In genomic region chr4:57075353-57075752, GRCh38 we compare ENCODE assay signal across 32 cellular contexts. TPM values are rescaled to one million over a fixed set of nuclear protein-coding genes. Genes with fewer than 3 reads are reported as not detected.
DNase-seq lines count a peak whose midpoint lies in the region; TF ChIP-seq lines count a peak whose summit lies in the region.
"Had no signal": no experiment of that assay in that cellular context is flagged by ENCODE, and none has a peak within 500 bp of the region (broad histone marks: within the 10 kb centered on the region; RNA-seq: fewer than 3 reads in every experiment).

No MANE protein-coding gene starts in this region.

- H3K4me3 Mint-ChIP-seq in MCF 10A (ENCODE audit: unreplicated experiment) (no peak overlapping the region), immature natural killer cell (no peak overlapping the region)
- H3K4me3 Mint-ChIP-seq: activated naive CD8-positive, alpha-beta T cell treated with anti-CD3 and anti-CD28 coated beads, Interleukin-2, amount 50 U/mL, for 24 hours; activated T-cell treated with anti-CD3 and anti-CD28 coated beads, Interleukin-2, amount 50 U/mL, for 4 hours; CD4-positive, alpha-beta T cell; GM23338; naive thymus-derived CD8-positive, alpha-beta T cell; stimulated activated memory B cell treated with anti-CD40 and anti-IgM and Interleukin-4, amounts not matched to agents 10 μg/mL and 1 μg/mL and 100 μg/mL, for 72 hours; T-helper 2 cell treated with Interferon-gamma antibody and Interleukin-4, amounts not matched to agents 5 μg/mL and 100 μg/mL, for 36 hours had no signal

- H3K9me3 Mint-ChIP-seq in MCF 10A (ENCODE audit: unreplicated experiment) (no peaks in the 10 kb centered on the region), immature natural killer cell (no peaks in the 10 kb centered on the region)
- H3K9me3 Mint-ChIP-seq: activated naive CD8-positive, alpha-beta T cell treated with anti-CD3 and anti-CD28 coated beads, Interleukin-2, amount 50 U/mL, for 24 hours; activated T-cell treated with anti-CD3 and anti-CD28 coated beads, Interleukin-2, amount 50 U/mL, for 4 hours; CD4-positive, alpha-beta T cell; GM23338; naive thymus-derived CD8-positive, alpha-beta T cell; stimulated activated memory B cell treated with anti-CD40 and anti-IgM and Interleukin-4, amounts not matched to agents 10 μg/mL and 1 μg/mL and 100 μg/mL, for 72 hours; T-helper 2 cell treated with Interferon-gamma antibody and Interleukin-4, amounts not matched to agents 5 μg/mL and 100 μg/mL, for 36 hours had no signal

- H3K27ac Mint-ChIP-seq in MCF 10A (ENCODE audit: low read depth, unreplicated experiment) (peak overlapping the region; percentile 95), immature natural killer cell (no peak overlapping the region)
- H3K27ac Mint-ChIP-seq: activated naive CD8-positive, alpha-beta T cell treated with anti-CD3 and anti-CD28 coated beads, Interleukin-2, amount 50 U/mL, for 24 hours; CD4-positive, alpha-beta T cell; GM23338; naive thymus-derived CD8-positive, alpha-beta T cell; stimulated activated memory B cell treated with anti-CD40 and anti-IgM and Interleukin-4, amounts not matched to agents 10 μg/mL and 1 μg/mL and 100 μg/mL, for 72 hours; T-helper 2 cell treated with Interferon-gamma antibody and Interleukin-4, amounts not matched to agents 5 μg/mL and 100 μg/mL, for 36 hours had no signal

- POLR2A ChIA-PET in MCF 10A (lab: Yijun Ruan, JAX), result interaction anchor here (0.6 to 8.7 kb wide), 9 partner anchors 8 to 88 kb away, joined by 3 to 61 read pairs (median 4); no protein-coding TSS in a partner anchor

- H3K4me1 ChIP-seq in breast epithelium (no peaks in the 10 kb centered on the region), tibial artery (peaks cover 0 to 99% (median 65%) of the 10 kb centered on the region in 4 donors)

- in situ Hi-C loops in brain microvascular endothelial cell (cut with HindIII; ENCODE audit: low pct_ligation_motif_present, low sequenced_read_pairs), result no loop called here

- H3K27me3 Mint-ChIP-seq in MCF 10A (ENCODE audit: insufficient read depth, unreplicated experiment) (no peaks in the 10 kb centered on the region), immature natural killer cell (ENCODE audit: low read depth in 3 of 3) (no peaks in the 10 kb centered on the region)

- H3K36me3 Mint-ChIP-seq in MCF 10A (ENCODE audit: insufficient read depth, unreplicated experiment) (no peaks in the 10 kb centered on the region), immature natural killer cell (peaks cover 0 to 6% (median 6%) of the 10 kb centered on the region in 3 donors)
- H3K36me3 Mint-ChIP-seq: naive thymus-derived CD8-positive, alpha-beta T cell; stimulated activated memory B cell treated with anti-CD40 and anti-IgM and Interleukin-4, amounts not matched to agents 10 μg/mL and 1 μg/mL and 100 μg/mL, for 72 hours had no signal

- H3K4me3 ChIP-seq in breast epithelium, result no peak overlapping the region
- H3K4me3 ChIP-seq in brain microvascular endothelial cell (ENCODE audit: low read depth, low read length), result no peak overlapping the region
- no peak overlapping the region for H3K4me3 ChIP-seq in tibial artery
- H3K4me3 ChIP-seq: body of pancreas, GM12878, GM23338, heart left ventricle, ovary had no signal

- no TSS peak for BruUV-seq in MCF 10A (replicated peaks; lab: Mats Ljungman, UMichigan)

- intact Hi-C loops in MCF 10A (cut with micrococcal nuclease) (no loop called here), breast epithelium (cut with DNase I; ENCODE audit: low total_unique reads) (no loop called here), tibial artery (cut with DNase I; ENCODE audit: low total_unique reads) (no loop called here)

- TF ChIP-seq POLR2A in breast epithelium (IDR thresholded peaks at IDR 0.05), result no peak

- TF ChIP-seq CTCF in MCF 10A (IDR thresholded peaks at IDR 0.05; ENCODE audit: unreplicated experiment), result no peak
- no peak for TF ChIP-seq CTCF in breast epithelium (IDR thresholded peaks at IDR 0.05)
- no peak for TF ChIP-seq CTCF in brain microvascular endothelial cell (IDR thresholded peaks at IDR 0.05; ENCODE audit: low read depth, low read length, missing control alignments)
- no peak for TF ChIP-seq CTCF in tibial artery (IDR thresholded peaks at IDR 0.05)

- H3K27ac ChIP-seq in breast epithelium (no peak overlapping the region), brain microvascular endothelial cell (peak overlapping the region; percentile 41), tibial artery (peak overlapping the region; percentile 67 to 87)
- H3K27ac ChIP-seq: 22Rv1, ovary had no signal

- CTCF ChIA-PET in MCF 10A (lab: Yijun Ruan, JAX), result interaction anchor here (0.6 to 1.8 kb wide), 8 partner anchors 11 to 214 kb away, joined by 3 to 6 read pairs (median 4); no protein-coding TSS in a partner anchor

- no peaks in the 10 kb centered on the region for H3K9me3 ChIP-seq in breast epithelium
- no peaks in the 10 kb centered on the region for H3K9me3 ChIP-seq in tibial artery
- H3K9me3 ChIP-seq: body of pancreas, heart left ventricle, ovary had no signal

- DNase-seq in MCF 10A (ENCODE audit: unreplicated experiment) (no peak), breast epithelium (ENCODE audit: low spot score in 2 of 2) (no peak), brain microvascular endothelial cell (no peak), left kidney (ENCODE audit: low read depth, low spot score) (peak; percentile 74), tibial artery (no peak), immature natural killer cell (no peak), NCI-H2107 treated with DMSO at 0.1 percent for 48 hours (lab: John Stamatoyannopoulos, UW; ENCODE audit: unreplicated experiment) (no peak), SHP77 treated with DMSO at 0.1 percent for 48 hours (lab: John Stamatoyannopoulos, UW) (no peak)
- DNase-seq: activated CD4-positive, alpha-beta T cell treated with anti-CD3 and anti-CD28 coated beads for 48 hours; activated gamma-delta T cell treated with Interleukin-2 at 50 U/mL for 16 hours; activated naive CD8-positive, alpha-beta T cell treated with anti-CD3 and anti-CD28 coated beads, Interleukin-2, amount 50 U/mL, for 24 hours; activated T-cell treated with anti-CD3 and anti-CD28 coated beads, Interleukin-2, amount 50 U/mL, for 4 hours; AML-193; body of pancreas; CD4-positive, alpha-beta T cell; effector memory CD4-positive, alpha-beta T cell; heart left ventricle; left ventricle myocardium superior; midbrain; naive thymus-derived CD8-positive, alpha-beta T cell; NCI-H1694; NCI-H510A; ovary; stimulated activated CD4-positive, alpha-beta T cell treated with anti-CD3 and anti-CD28 coated beads, Interleukin-12 subunit alpha, Interleukin-12 subunit beta, amount 100 ng/mL, for 4 hours; stimulated activated CD4-positive, alpha-beta T cell treated with anti-CD3 and anti-CD28 coated beads, Interleukin-4, amount 100 ng/mL, for 24 hours; substantia nigra had no signal

- peaks cover 49% of the 10 kb centered on the region for H3K4me1 Mint-ChIP-seq in MCF 10A (ENCODE audit: insufficient read depth, unreplicated experiment)
- peaks cover 65 to 81% of the 10 kb centered on the region in 2 donors for H3K4me1 Mint-ChIP-seq in immature natural killer cell
- H3K4me1 Mint-ChIP-seq: activated naive CD8-positive, alpha-beta T cell treated with anti-CD3 and anti-CD28 coated beads, Interleukin-2, amount 50 U/mL, for 24 hours; stimulated activated memory B cell treated with anti-CD40 and anti-IgM and Interleukin-4, amounts not matched to agents 10 μg/mL and 1 μg/mL and 100 μg/mL, for 72 hours had no signal

- H3K36me3 ChIP-seq in breast epithelium (no peaks in the 10 kb centered on the region), brain microvascular endothelial cell (replicated peaks) (peaks cover 26% of the 10 kb centered on the region), tibial artery (no peaks in the 10 kb centered on the region)
- H3K36me3 ChIP-seq: ovary had no signal

- H3K27me3 ChIP-seq in breast epithelium (no peaks in the 10 kb centered on the region), brain microvascular endothelial cell (replicated peaks) (no peaks in the 10 kb centered on the region), tibial artery (no peaks in the 10 kb centered on the region)
- H3K27me3 ChIP-seq: body of pancreas, heart left ventricle, ovary had no signal

RNA-seq across cellular contexts. Expression of gene IGFBP7, which starts 34.8 kb away (rescaled TPM):
- total RNA-seq in MCF 10A (2022) (55.2 and 61.9 TPM in 2 replicates), breast epithelium (100 to 1,000 TPM; 205 to 769 (median 622) TPM)
- polyA plus RNA-seq in immature natural killer cell, result 100 to 1,000 TPM; 192 to 270 (median 246) TPM
- total RNA-seq: activated CD8-positive, alpha-beta memory T cell treated with anti-CD3 and anti-CD28 coated beads for 36 hours; naive thymus-derived CD8-positive, alpha-beta T cell had no signal
- polyA plus RNA-seq: naive thymus-derived CD8-positive, alpha-beta T cell had no signal

Comparison
In these comparisons a context has a peak if more than half of its experiments do, and no peak if none do; other contexts are left out.
1. H3K27ac ChIP-seq: peak in brain microvascular endothelial cell (single experiment) and tibial artery (2 of 2); none in breast epithelium (0 of 2).